1 cellular context compared by ENCODE assay signal in the genomic region with DNA sequence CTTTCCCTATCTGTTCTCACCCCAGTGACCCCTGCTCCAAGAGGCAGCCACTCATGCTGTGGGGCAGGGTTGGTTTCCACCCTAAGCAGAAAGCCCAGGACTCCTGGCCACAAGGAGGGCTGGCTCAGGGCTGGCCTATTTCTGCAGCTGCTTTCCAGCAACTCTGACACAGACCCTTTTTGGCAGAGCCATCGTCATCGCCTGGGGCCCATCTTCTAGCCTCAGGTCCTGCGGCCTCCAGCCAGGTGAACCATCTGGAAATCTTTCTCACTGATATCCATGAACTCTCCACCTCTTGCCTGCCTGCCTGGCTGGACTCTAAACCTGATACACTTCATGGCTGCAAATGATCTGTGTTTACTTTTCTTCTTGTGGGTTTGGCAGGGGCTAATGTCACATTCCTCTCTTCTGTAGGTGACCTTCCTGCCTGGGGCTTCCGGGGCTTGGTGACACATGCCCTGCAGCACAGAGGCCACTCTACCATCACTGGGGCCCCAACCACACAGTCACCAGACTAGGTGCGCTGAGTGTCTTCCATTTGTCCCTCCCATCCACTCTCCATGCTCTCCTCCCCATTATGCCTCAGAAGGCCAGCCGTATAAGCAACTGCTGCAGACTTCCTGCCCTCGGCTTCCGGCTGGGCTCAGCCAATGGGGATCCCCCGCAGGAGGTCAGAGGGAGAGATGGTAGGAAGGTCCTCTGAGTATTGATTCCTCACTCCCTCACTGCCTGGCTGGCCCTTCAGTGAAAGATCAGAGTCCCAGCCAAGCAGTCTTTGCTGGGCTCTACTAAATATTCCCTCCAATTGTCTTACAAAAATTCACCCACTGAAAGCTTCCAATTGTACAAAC.
TF ChIP-seq lines count a peak whose summit lies in the region.

No MANE protein-coding gene starts in this region.

TF ChIP-seq in HepG2, 621 proteins besides CTCF, POLR2A, EP300 and RAD21 (continued from another document and continues in another):
- TF ChIP-seq ZNF577 (CRISPR knock-in tag; IDR thresholded peaks at IDR 0.05; ENCODE audit: borderline replicate concordance, low read depth): no peak
- TF ChIP-seq NFKB2 (CRISPR knock-in tag; IDR thresholded peaks at IDR 0.05; ENCODE audit: borderline replicate concordance): peak; percentile 73; the same call in 1 of the 2 replicates
- 0 out of 2 replicates have a peak, but pooled peaks have one; percentile 20 for TF ChIP-seq ZFP1 (CRISPR knock-in tag; IDR thresholded peaks at IDR 0.05)
- TF ChIP-seq NFE2 (CRISPR knock-in tag; IDR thresholded peaks at IDR 0.05): no peak
- TF ChIP-seq ZNF790 (CRISPR knock-in tag; IDR thresholded peaks at IDR 0.05; ENCODE audit: borderline replicate concordance): no peak
- TF ChIP-seq HMG20A (CRISPR knock-in tag; IDR thresholded peaks at IDR 0.05; ENCODE audit: borderline replicate concordance): peak; percentile 84; the same call in 1 of the 2 replicates
- peak; percentile 97 for TF ChIP-seq HNF1B (CRISPR knock-in tag; IDR thresholded peaks at IDR 0.05)
- no peak for TF ChIP-seq ZNF841 (CRISPR knock-in tag; IDR thresholded peaks at IDR 0.05; ENCODE audit: borderline replicate concordance)
- peak; percentile 91 for TF ChIP-seq ZNF331 (CRISPR knock-in tag; IDR thresholded peaks at IDR 0.05)
- TF ChIP-seq GMEB1 (CRISPR knock-in tag; IDR thresholded peaks at IDR 0.05; ENCODE audit: borderline replicate concordance): peak; percentile 77
- peak; percentile 89 for TF ChIP-seq POLR2AphosphoS5 (IDR thresholded peaks at IDR 0.05; ENCODE audit: low read depth, low read length)
- TF ChIP-seq KMT2A (CRISPR knock-in tag; IDR thresholded peaks at IDR 0.05): peak; percentile 72; the same call in 1 of the 2 replicates
- TF ChIP-seq ZNF629 (CRISPR knock-in tag; conservative IDR thresholded peaks at IDR 0.05): peak; percentile 11; the same call in 1 of the 2 replicates
- 0 out of 2 replicates have a peak, but pooled peaks have one; percentile 2 for TF ChIP-seq SMC3 (IDR thresholded peaks at IDR 0.05; ENCODE audit: low read length)
- peak; percentile 98 for TF ChIP-seq BRD4 (CRISPR knock-in tag; IDR thresholded peaks at IDR 0.05)
- TF ChIP-seq DNMT3B (CRISPR knock-in tag; conservative IDR thresholded peaks at IDR 0.05): 0 out of 2 replicates have a peak, but pooled peaks have one; percentile 32
- TF ChIP-seq NPAS2 (CRISPR knock-in tag; IDR thresholded peaks at IDR 0.05; ENCODE audit: borderline replicate concordance): no peak
- no peak for TF ChIP-seq RFXANK (CRISPR knock-in tag; IDR thresholded peaks at IDR 0.05)
- no peak for TF ChIP-seq CBX2 (IDR thresholded peaks at IDR 0.05; ENCODE audit: low read depth, low read length)
- 0 out of 2 replicates have a peak, but pooled peaks have one; percentile 5 for TF ChIP-seq CBX2 (CRISPR knock-in tag; IDR thresholded peaks at IDR 0.05; ENCODE audit: low read depth)
- TF ChIP-seq, protein P1, sequence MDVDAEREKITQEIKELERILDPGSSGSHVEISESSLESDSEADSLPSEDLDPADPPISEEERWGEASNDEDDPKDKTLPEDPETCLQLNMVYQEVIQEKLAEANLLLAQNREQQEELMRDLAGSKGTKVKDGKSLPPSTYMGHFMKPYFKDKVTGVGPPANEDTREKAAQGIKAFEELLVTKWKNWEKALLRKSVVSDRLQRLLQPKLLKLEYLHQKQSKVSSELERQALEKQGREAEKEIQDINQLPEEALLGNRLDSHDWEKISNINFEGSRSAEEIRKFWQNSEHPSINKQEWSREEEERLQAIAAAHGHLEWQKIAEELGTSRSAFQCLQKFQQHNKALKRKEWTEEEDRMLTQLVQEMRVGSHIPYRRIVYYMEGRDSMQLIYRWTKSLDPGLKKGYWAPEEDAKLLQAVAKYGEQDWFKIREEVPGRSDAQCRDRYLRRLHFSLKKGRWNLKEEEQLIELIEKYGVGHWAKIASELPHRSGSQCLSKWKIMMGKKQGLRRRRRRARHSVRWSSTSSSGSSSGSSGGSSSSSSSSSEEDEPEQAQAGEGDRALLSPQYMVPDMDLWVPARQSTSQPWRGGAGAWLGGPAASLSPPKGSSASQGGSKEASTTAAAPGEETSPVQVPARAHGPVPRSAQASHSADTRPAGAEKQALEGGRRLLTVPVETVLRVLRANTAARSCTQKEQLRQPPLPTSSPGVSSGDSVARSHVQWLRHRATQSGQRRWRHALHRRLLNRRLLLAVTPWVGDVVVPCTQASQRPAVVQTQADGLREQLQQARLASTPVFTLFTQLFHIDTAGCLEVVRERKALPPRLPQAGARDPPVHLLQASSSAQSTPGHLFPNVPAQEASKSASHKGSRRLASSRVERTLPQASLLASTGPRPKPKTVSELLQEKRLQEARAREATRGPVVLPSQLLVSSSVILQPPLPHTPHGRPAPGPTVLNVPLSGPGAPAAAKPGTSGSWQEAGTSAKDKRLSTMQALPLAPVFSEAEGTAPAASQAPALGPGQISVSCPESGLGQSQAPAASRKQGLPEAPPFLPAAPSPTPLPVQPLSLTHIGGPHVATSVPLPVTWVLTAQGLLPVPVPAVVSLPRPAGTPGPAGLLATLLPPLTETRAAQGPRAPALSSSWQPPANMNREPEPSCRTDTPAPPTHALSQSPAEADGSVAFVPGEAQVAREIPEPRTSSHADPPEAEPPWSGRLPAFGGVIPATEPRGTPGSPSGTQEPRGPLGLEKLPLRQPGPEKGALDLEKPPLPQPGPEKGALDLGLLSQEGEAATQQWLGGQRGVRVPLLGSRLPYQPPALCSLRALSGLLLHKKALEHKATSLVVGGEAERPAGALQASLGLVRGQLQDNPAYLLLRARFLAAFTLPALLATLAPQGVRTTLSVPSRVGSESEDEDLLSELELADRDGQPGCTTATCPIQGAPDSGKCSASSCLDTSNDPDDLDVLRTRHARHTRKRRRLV (CRISPR knock-in tag; IDR thresholded peaks at IDR 0.05): peak; percentile 86
- TF ChIP-seq IKZF1 (IDR thresholded peaks at IDR 0.05): no peak
- no peak for TF ChIP-seq ZNF180 (CRISPR knock-in tag; IDR thresholded peaks at IDR 0.05; ENCODE audit: borderline replicate concordance, low read depth)
- peak; percentile 68; the same call in 1 of the 2 replicates for TF ChIP-seq ZNF747 (CRISPR knock-in tag; IDR thresholded peaks at IDR 0.05; ENCODE audit: borderline replicate concordance)
- TF ChIP-seq NR2C2 (CRISPR knock-in tag; IDR thresholded peaks at IDR 0.05; ENCODE audit: borderline replicate concordance): peak; percentile 98
- TF ChIP-seq SOX13 (IDR thresholded peaks at IDR 0.05): no peak
- TF ChIP-seq SOX13 (CRISPR knock-in tag; conservative IDR thresholded peaks at IDR 0.05 in 1 of 2, IDR thresholded peaks at IDR 0.05 in 1 of 2): peak in 1 of 2 experiments; percentile 71; a peak in 2 of 4 replicates
- TF ChIP-seq, protein P2, sequence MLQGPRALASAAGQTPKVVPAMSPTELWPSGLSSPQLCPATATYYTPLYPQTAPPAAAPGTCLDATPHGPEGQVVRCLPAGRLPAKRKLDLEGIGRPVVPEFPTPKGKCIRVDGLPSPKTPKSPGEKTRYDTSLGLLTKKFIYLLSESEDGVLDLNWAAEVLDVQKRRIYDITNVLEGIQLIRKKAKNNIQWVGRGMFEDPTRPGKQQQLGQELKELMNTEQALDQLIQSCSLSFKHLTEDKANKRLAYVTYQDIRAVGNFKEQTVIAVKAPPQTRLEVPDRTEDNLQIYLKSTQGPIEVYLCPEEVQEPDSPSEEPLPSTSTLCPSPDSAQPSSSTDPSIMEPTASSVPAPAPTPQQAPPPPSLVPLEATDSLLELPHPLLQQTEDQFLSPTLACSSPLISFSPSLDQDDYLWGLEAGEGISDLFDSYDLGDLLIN (CRISPR knock-in tag; IDR thresholded peaks at IDR 0.05; ENCODE audit: borderline replicate concordance): no peak
- no peak; the same call in 1 of the 2 replicates for TF ChIP-seq ZNF12 (CRISPR knock-in tag; IDR thresholded peaks at IDR 0.05)
- TF ChIP-seq ZNF432 (CRISPR knock-in tag; IDR thresholded peaks at IDR 0.05; ENCODE audit: borderline replicate concordance): no peak
- no peak for TF ChIP-seq HNRNPUL1 (IDR thresholded peaks at IDR 0.05; ENCODE audit: low read depth, low read length)
- TF ChIP-seq AGO1 (IDR thresholded peaks at IDR 0.05; ENCODE audit: low read depth, low read length, poor library complexity, severe bottlenecking): no peak
- TF ChIP-seq, protein P3, sequence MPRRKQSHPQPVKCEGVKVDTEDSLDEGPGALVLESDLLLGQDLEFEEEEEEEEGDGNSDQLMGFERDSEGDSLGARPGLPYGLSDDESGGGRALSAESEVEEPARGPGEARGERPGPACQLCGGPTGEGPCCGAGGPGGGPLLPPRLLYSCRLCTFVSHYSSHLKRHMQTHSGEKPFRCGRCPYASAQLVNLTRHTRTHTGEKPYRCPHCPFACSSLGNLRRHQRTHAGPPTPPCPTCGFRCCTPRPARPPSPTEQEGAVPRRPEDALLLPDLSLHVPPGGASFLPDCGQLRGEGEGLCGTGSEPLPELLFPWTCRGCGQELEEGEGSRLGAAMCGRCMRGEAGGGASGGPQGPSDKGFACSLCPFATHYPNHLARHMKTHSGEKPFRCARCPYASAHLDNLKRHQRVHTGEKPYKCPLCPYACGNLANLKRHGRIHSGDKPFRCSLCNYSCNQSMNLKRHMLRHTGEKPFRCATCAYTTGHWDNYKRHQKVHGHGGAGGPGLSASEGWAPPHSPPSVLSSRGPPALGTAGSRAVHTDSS (CRISPR knock-in tag; conservative IDR thresholded peaks at IDR 0.05): no peak
- TF ChIP-seq KLF11 (CRISPR knock-in tag; IDR thresholded peaks at IDR 0.05): 0 out of 2 replicates have a peak, but pooled peaks have one; percentile 56
- TF ChIP-seq TCF7L2 (IDR thresholded peaks at IDR 0.05; ENCODE audit: low read depth, low read length): no peak
- TF ChIP-seq NFIC (IDR thresholded peaks at IDR 0.05; ENCODE audit: low read length): peak; percentile 82
- TF ChIP-seq ZHX1 (CRISPR knock-in tag; IDR thresholded peaks at IDR 0.05; ENCODE audit: low read depth): peak; percentile 36
- peak; percentile 94 for TF ChIP-seq MTF2 (CRISPR knock-in tag; IDR thresholded peaks at IDR 0.05; ENCODE audit: borderline replicate concordance)
- no peak; the same call in 1 of the 2 replicates for TF ChIP-seq CREB3 (CRISPR knock-in tag; IDR thresholded peaks at IDR 0.05)
- TF ChIP-seq HES4 (CRISPR knock-in tag; IDR thresholded peaks at IDR 0.05; ENCODE audit: borderline replicate concordance): no peak
- TF ChIP-seq CREM (IDR thresholded peaks at IDR 0.05): peak; percentile 74
- no peak for TF ChIP-seq CREM (CRISPR knock-in tag; IDR thresholded peaks at IDR 0.05)
- peak; percentile 95; the same call in 1 of the 2 replicates for TF ChIP-seq SETDB1 (CRISPR knock-in tag; IDR thresholded peaks at IDR 0.05; ENCODE audit: borderline replicate concordance)
- no peak for TF ChIP-seq SNAPC2 (CRISPR knock-in tag; IDR thresholded peaks at IDR 0.05)
- TF ChIP-seq, protein P4, sequence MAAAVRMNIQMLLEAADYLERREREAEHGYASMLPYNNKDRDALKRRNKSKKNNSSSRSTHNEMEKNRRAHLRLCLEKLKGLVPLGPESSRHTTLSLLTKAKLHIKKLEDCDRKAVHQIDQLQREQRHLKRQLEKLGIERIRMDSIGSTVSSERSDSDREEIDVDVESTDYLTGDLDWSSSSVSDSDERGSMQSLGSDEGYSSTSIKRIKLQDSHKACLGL (CRISPR knock-in tag; IDR thresholded peaks at IDR 0.05): peak; percentile 78; the same call in 1 of the 2 replicates
